In the genomic region with DNA sequence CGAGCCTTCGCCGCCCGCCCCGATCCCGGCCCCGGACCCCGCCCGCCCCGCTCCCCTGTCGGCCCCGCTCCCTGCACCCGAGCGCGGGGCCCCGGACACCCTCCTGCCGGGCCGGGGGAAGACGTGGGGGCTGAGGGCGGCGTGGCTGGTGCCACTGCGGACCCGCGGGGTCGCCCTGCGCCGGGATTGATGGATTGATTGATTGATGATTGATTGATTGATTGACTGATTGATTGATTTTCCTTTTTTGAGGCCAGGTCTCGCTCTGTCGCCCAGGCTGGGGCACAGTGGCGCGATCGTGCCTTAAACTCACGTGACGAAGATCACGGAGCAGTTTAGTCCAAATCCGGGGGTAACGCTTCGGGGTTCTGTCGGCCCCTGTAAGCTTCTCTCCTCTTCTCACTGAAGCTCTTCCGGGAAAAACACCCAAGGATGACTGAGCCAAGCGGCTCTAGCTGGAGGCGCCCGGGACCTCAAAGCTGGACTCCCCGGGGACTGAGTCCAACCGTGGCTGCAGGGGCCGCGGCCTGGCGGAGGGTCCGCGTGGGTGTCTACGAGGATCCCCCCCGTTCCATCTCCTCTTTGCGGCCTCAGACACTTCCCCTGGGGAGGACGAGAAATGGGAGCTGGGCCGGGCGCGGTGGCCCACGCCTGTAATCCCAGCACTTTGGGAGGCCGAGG, we compare ENCODE assay signal across 9 cellular contexts. TPM values are rescaled to one million over a fixed set of nuclear protein-coding genes. Genes with fewer than 3 reads are reported as not detected.
DNase-seq lines count a peak whose midpoint lies in the region; ATAC-seq and TF ChIP-seq lines count a peak whose summit lies in the region.
"Had no signal": no experiment of that assay in that cellular context is flagged by ENCODE, and none has a peak within 500 bp of the region (broad histone marks: within the 10 kb centered on the region; RNA-seq: fewer than 3 reads in every experiment).

No MANE protein-coding gene starts in this region.

- H3F3A ChIP-seq in GM23338 (replicated peaks; ENCODE audit: low read depth), result peaks cover 12% of the 10 kb centered on the region; the same call in 1 of the 2 replicates

- no peak overlapping the region for H2BK120ac ChIP-seq in mesendoderm (ENCODE audit: low read depth, low read length)

- H4K20me1 ChIP-seq in GM23338 (replicated peaks; ENCODE audit: insufficient read depth), result no peaks in the 10 kb centered on the region; the same call in 1 of the 2 replicates

- H3K4me3 ChIP-seq in A673 (ENCODE audit: low read depth, low read length, poor library complexity, severe bottlenecking), result peak overlapping the region; percentile 45
- peak overlapping the region; percentile 61 for H3K4me3 ChIP-seq in GM23338
- peak overlapping the region; percentile 63 for H3K4me3 ChIP-seq in adipocyte (ENCODE audit: low read length)
- H3K4me3 ChIP-seq in mesendoderm (ENCODE audit: low read length), result no peak overlapping the region

- H3K9me2 ChIP-seq in GM23338 (ENCODE audit: insufficient read depth), result no peaks in the 10 kb centered on the region

- no peak overlapping the region for H2AK5ac ChIP-seq in mesendoderm (ENCODE audit: low read length)

- H3K9ac ChIP-seq in adipocyte (ENCODE audit: low read length) (peak overlapping the region; percentile 11), mesendoderm (ENCODE audit: low read length) (no peak overlapping the region)

- H3K27ac Mint-ChIP-seq in GM23338 (no peak overlapping the region), natural killer cell (peak overlapping the region; percentile 67 to 76)

- H3K23ac ChIP-seq in mesendoderm (ENCODE audit: low read length), result no peak overlapping the region

- H3K4ac ChIP-seq in mesendoderm (ENCODE audit: low read depth, low read length), result no peak overlapping the region

- H3K79me2 ChIP-seq in GM23338 (replicated peaks; ENCODE audit: insufficient read depth), result no peaks in the 10 kb centered on the region
- no peaks in the 10 kb centered on the region for H3K79me2 ChIP-seq in mesendoderm (ENCODE audit: control insufficient read depth, insufficient read depth, low read length)

- H3K4me2 ChIP-seq in GM23338 (peak overlapping the region; percentile 80), mesendoderm (ENCODE audit: low read length) (no peak overlapping the region)

- H3K36me3 ChIP-seq in A673 (ENCODE audit: insufficient read depth, low read length, poor library complexity, severe bottlenecking), result no peaks in the 10 kb centered on the region
- H3K36me3 ChIP-seq in GM23338 (ENCODE audit: insufficient read depth), result no peaks in the 10 kb centered on the region
- no peaks in the 10 kb centered on the region for H3K36me3 ChIP-seq in adipocyte (ENCODE audit: control insufficient read depth, insufficient read depth, low read length, severe bottlenecking)
- H3K36me3 ChIP-seq in mesendoderm (ENCODE audit: control insufficient read depth, insufficient read depth, low read length), result no peaks in the 10 kb centered on the region

- POLR2A ChIA-PET in A673 (lab: Charles Lee; ENCODE audit: low non-redundant PET), result no interaction called here

- no peak overlapping the region for H4K8ac ChIP-seq in mesendoderm (ENCODE audit: low read depth, low read length)

- no peak overlapping the region for H2BK15ac ChIP-seq in mesendoderm (replicated peaks; ENCODE audit: low read depth)

- no CpG with 5 or more reads among the region's 59 CpGs for WGBS in mesendoderm (ENCODE audit: extremely low coverage, insufficient coverage, low lambda C conversion rate)

- H3K27ac ChIP-seq in A673 (ENCODE audit: low read depth, low read length, poor library complexity, severe bottlenecking) (no peak overlapping the region), GM23338 (ENCODE audit: low read depth) (no peak overlapping the region), mesendoderm (ENCODE audit: low read depth, low read length) (no peak overlapping the region)

- no peak overlapping the region for H2BK5ac ChIP-seq in mesendoderm (ENCODE audit: low read length)

- H3K9me3 Mint-ChIP-seq in GM23338 (peaks cover 3% of the 10 kb centered on the region; the same call in 1 of the 3 replicates), natural killer cell (no peaks in the 10 kb centered on the region)

- no peak overlapping the region for H3K18ac ChIP-seq in mesendoderm (ENCODE audit: low read length)

- no peak for TF ChIP-seq CTCF in A673 (conservative IDR thresholded peaks at IDR 0.05; ENCODE audit: low read depth, low read length)
- no peak for TF ChIP-seq CTCF in GM23338 (conservative IDR thresholded peaks at IDR 0.05; ENCODE audit: low read depth in 2 of 2)
- no peak for TF ChIP-seq CTCF in natural killer cell (IDR thresholded peaks at IDR 0.05)

- no peak overlapping the region for H2AFZ ChIP-seq in GM23338

- intact Hi-C loops in A673 (cut with micrococcal nuclease; ENCODE audit: unreplicated experiment), result no loop called here
- intact Hi-C loops in natural killer cell (cut with micrococcal nuclease), result no loop called here

- H3K4me1 ChIP-seq in A673 (ENCODE audit: insufficient read depth, low read length, poor library complexity, severe bottlenecking) (peaks cover 12% of the 10 kb centered on the region), GM23338 (ENCODE audit: insufficient read depth) (peaks cover 3% of the 10 kb centered on the region; the same call in 1 of the 2 replicates), adipocyte (ENCODE audit: control insufficient read depth, insufficient read depth, low read length) (peaks cover 7% of the 10 kb centered on the region), mesendoderm (ENCODE audit: control insufficient read depth, low read depth, low read length) (no peaks in the 10 kb centered on the region)

- H3K79me1 ChIP-seq in mesendoderm (ENCODE audit: low read length), result no peaks in the 10 kb centered on the region

- H3K36me3 Mint-ChIP-seq in GM23338 (ENCODE audit: low read depth) (no peaks in the 10 kb centered on the region), natural killer cell (no peaks in the 10 kb centered on the region)

- DNase-seq in A673 (ENCODE audit: low spot score), result no peak
- DNase-seq in GM23338 (ENCODE audit: low spot score), result no peak
- DNase-seq in adipocyte (ENCODE audit: low read depth), result no peak
- DNase-seq in natural killer cell, result no peak
- DNase-seq in globus pallidus (ENCODE audit: low spot score), result no peak
- DNase-seq in stimulated activated naive CD4-positive, alpha-beta T cell (lab: John Stamatoyannopoulos, UW), result no peak
- no peak for DNase-seq in mesendoderm

- no peak; the same call in 2 of the 3 replicates for ATAC-seq in GM23338
- no peak for ATAC-seq in natural killer cell
- ATAC-seq in GM18519 (IDR thresholded peaks at IDR 0.05; ENCODE audit: low FRiP score, unreplicated experiment), result no peak

- H3K4me3 Mint-ChIP-seq in GM23338 (peak overlapping the region; percentile 82), natural killer cell (peak overlapping the region; percentile 97)

- H3K9me3 ChIP-seq in A673 (ENCODE audit: low read depth, low read length, poor library complexity, severe bottlenecking) (no peaks in the 10 kb centered on the region), adipocyte (ENCODE audit: control insufficient read depth, low read length) (no peaks in the 10 kb centered on the region)

- peaks cover 46% of the 10 kb centered on the region for H3K27me3 ChIP-seq in A673 (replicated peaks; ENCODE audit: insufficient read depth, low read depth, low read length, poor library complexity)
- H3K27me3 ChIP-seq in GM23338 (ENCODE audit: insufficient read depth), result peaks cover 77% of the 10 kb centered on the region
- H3K27me3 ChIP-seq in adipocyte (replicated peaks; ENCODE audit: control insufficient read depth, insufficient read depth, low read length), result peaks cover 21% of the 10 kb centered on the region
- H3K27me3 ChIP-seq in mesendoderm (ENCODE audit: insufficient read depth, low read length, poor library complexity), result peaks cover 30% of the 10 kb centered on the region

- no peak overlapping the region for H3K56ac ChIP-seq in mesendoderm (ENCODE audit: low read length)

- H4K5ac ChIP-seq in mesendoderm (ENCODE audit: low read length), result no peak overlapping the region

- peaks cover 59% of the 10 kb centered on the region for H3K27me3 Mint-ChIP-seq in GM23338 (ENCODE audit: insufficient read depth, low read depth, poor library complexity)
- peaks cover 18 to 30% of the 10 kb centered on the region in 2 donors for H3K27me3 Mint-ChIP-seq in natural killer cell (ENCODE audit: low read depth in 2 of 2)

- H3K4me1 Mint-ChIP-seq in GM23338 (peaks cover 10% of the 10 kb centered on the region), natural killer cell (peaks cover 19 to 22% of the 10 kb centered on the region in 2 donors)

- BruUV-seq in A673 (replicated peaks; lab: Mats Ljungman, UMichigan), result no TSS peak

- CTCF ChIA-PET in A673 (lab: Charles Lee), result no interaction called here

TF ChIP-seq in GM23338, 12 proteins besides CTCF, POLR2A, EP300 and RAD21:
- TF ChIP-seq EZH2 (IDR thresholded peaks at IDR 0.05; ENCODE audit: low read depth, unreplicated experiment), result peak; percentile 65
- TF ChIP-seq NANOG (IDR thresholded peaks at IDR 0.05; ENCODE audit: borderline replicate concordance), result no peak

RNA-seq across cellular contexts. Expression of gene BHLHA9, which starts 40.2 kb away (rescaled TPM):
- total RNA-seq in A673 (2021), result not detected in 2 replicates
- total RNA-seq in GM23338 (2014; rRNA removed; shearing (Covaris generic)), result 2.3 TPM in 1 of 2 replicates, not detected in the other
- 0.39 and 1.1 TPM in 2 replicates for polyA plus RNA-seq in GM23338 (2016; fragmentation: Nextera tagmentation; extraction: Ambion mirVana)
- not detected for total RNA-seq in natural killer cell
- polyA plus RNA-seq in mesendoderm (2013, experiment 1 of 2), result not detected
- polyA plus RNA-seq in mesendoderm (2013, experiment 2 of 2), result not detected
- total RNA-seq: bronchial epithelial cell had no signal

RNA-seq across cellular contexts. Expression of gene TRARG1, which starts 49.4 kb away (rescaled TPM):
- total RNA-seq in A673 (2021), result not detected in 2 replicates
- 0.12 TPM in 1 of 2 replicates, not detected in the other for total RNA-seq in GM23338 (2014; rRNA removed; shearing (Covaris generic))
- polyA plus RNA-seq in GM23338 (2016; fragmentation: Nextera tagmentation; extraction: Ambion mirVana), result not detected in 2 replicates
- total RNA-seq in natural killer cell, result under 1 TPM; 0.07 to 0.45 (median 0.43) TPM
- polyA plus RNA-seq in mesendoderm (2013, experiment 1 of 2), result not detected
- polyA plus RNA-seq in mesendoderm (2013, experiment 2 of 2), result not detected
- total RNA-seq: bronchial epithelial cell had no signal

RNA-seq across cellular contexts. Expression of gene ABR, which starts 50.2 kb away (rescaled TPM):
- 47.6 and 67.9 TPM in 2 replicates for total RNA-seq in A673 (2021)
- 24.3 and 27.7 TPM in 2 replicates for total RNA-seq in GM23338 (2014; rRNA removed; shearing (Covaris generic))
- 15.0 and 18.5 TPM in 2 replicates for polyA plus RNA-seq in GM23338 (2016; fragmentation: Nextera tagmentation; extraction: Ambion mirVana)
- total RNA-seq in natural killer cell, result 100 to 1,000 TPM; 155 to 215 (median 163) TPM
- 11.5 TPM for polyA plus RNA-seq in mesendoderm (2013, experiment 1 of 2)
- polyA plus RNA-seq in mesendoderm (2013, experiment 2 of 2), result 12.0 TPM
